23 cellular contexts compared by ENCODE assay signal in genomic region chrX:29922607-29923006, GRCh38.
DNase-seq lines count a peak whose midpoint lies in the region; ATAC-seq, FAIRE-seq and TF ChIP-seq lines count a peak whose summit lies in the region.
"Had no signal": no experiment of that assay in that cellular context is flagged by ENCODE, and none has a peak within 500 bp of the region (broad histone marks: within the 10 kb centered on the region; RNA-seq: fewer than 3 reads in every experiment).

No MANE protein-coding gene starts in this region.

- SMC1A ChIA-PET in GM12878 (lab: Charles Lee; ENCODE audit: uncharacterized antibody, unreplicated experiment) = no interaction called here

- H3K36me3 ChIP-seq in OCI-LY3 (replicated peaks; ENCODE audit: low read depth, low read length) (peaks cover 3% of the 10 kb centered on the region), GM12878 (ENCODE audit: control insufficient read depth in 2 of 2, insufficient read depth in 2 of 2, low read length in 1 of 2) (no peaks in the 10 kb centered on the region), neural cell (ENCODE audit: insufficient read depth, low read length) (no peaks in the 10 kb centered on the region)
- H3K36me3 ChIP-seq: BE2C, BLaER1 had no signal

- 0% methylated on average over 1 of the region's 1 CpG for WGBS in GM12878 (ENCODE audit: insufficient coverage, insufficient replicate concordance, low lambda C conversion rate, missing lambda C conversion rate)

- no peaks in the 10 kb centered on the region for H3K79me2 ChIP-seq in OCI-LY3 (ENCODE audit: low read length)
- no peaks in the 10 kb centered on the region for H3K79me2 ChIP-seq in GM12878 (ENCODE audit: control insufficient read depth, insufficient read depth, low read length)
- no peaks in the 10 kb centered on the region for H3K79me2 ChIP-seq in neural cell (replicated peaks; ENCODE audit: insufficient read depth, low read length)

- no TSS peak for BruUV-seq in GM12878 (replicated peaks; lab: Mats Ljungman, UMichigan)

- TF ChIP-seq EP300 in GM12878 (IDR thresholded peaks at IDR 0.05; ENCODE audit: borderline replicate concordance in 1 of 2, control insufficient read depth in 1 of 2, low read depth in 2 of 2, low read length in 2 of 2) = no peak
- peak; percentile 74 for TF ChIP-seq EP300 in neural cell (conservative IDR thresholded peaks at IDR 0.05; ENCODE audit: poor library complexity, severe bottlenecking)

- POLR2A ChIA-PET in GM12878 (lab: Charles Lee) = interaction anchor here (0.6 kb wide), 1 partner anchor 25 kb away, joined by 4 read pairs; no protein-coding TSS in a partner anchor

- H3K9ac ChIP-seq in OCI-LY3 (ENCODE audit: low read length) = no peak overlapping the region
- no peak overlapping the region for H3K9ac ChIP-seq in GM12878 (ENCODE audit: control insufficient read depth, insufficient read depth, low read length)
- H3K9ac ChIP-seq in neural cell (ENCODE audit: low read length) = no peak overlapping the region
- H3K9ac ChIP-seq: BLaER1 had no signal

- no peak overlapping the region; the same call in 1 of the 2 replicates for H3K4me3 ChIP-seq in OCI-LY3 (ENCODE audit: low read length)
- H3K4me3 ChIP-seq in GM12878 = no peak overlapping the region
- no peak overlapping the region for H3K4me3 ChIP-seq in neural cell (ENCODE audit: low read length)
- H3K4me3 ChIP-seq: BLaER1 had no signal

- peak; percentile 24; the same call in 1 of the 3 replicates for ATAC-seq in GM12878
- no peak for ATAC-seq in left ventricle myocardium superior

- H3K4me2 ChIP-seq in OCI-LY3 (ENCODE audit: low read length) (peak overlapping the region; percentile 63), GM12878 (ENCODE audit: control insufficient read depth, insufficient read depth) (no peak overlapping the region), neural cell (ENCODE audit: low read length) (no peak overlapping the region)
- H3K4me2 ChIP-seq: BLaER1 had no signal

- TF ChIP-seq POLR2A in GM12878 (IDR thresholded peaks at IDR 0.05; ENCODE audit: low read depth, low read length) = no peak

- H2AFZ ChIP-seq in OCI-LY3 (ENCODE audit: low read depth, low read length) (no peak overlapping the region), GM12878 (ENCODE audit: control insufficient read depth, low read depth, low read length) (no peak overlapping the region), neural cell (ENCODE audit: low read depth, low read length) (no peak overlapping the region)

- no peaks in the 10 kb centered on the region for H3K9me3 ChIP-seq in OCI-LY3 (ENCODE audit: insufficient read depth, low read length)
- H3K9me3 ChIP-seq in GM12878 (replicated peaks; ENCODE audit: control insufficient read depth, insufficient read depth, low read length) = no peaks in the 10 kb centered on the region
- H3K9me3 ChIP-seq in neural cell (ENCODE audit: low read length) = no peaks in the 10 kb centered on the region
- H3K9me3 ChIP-seq: BE2C, BLaER1 had no signal

- CTCF ChIA-PET in GM12878 (lab: Yijun Ruan, JAX) = no interaction called here

- RAD21 ChIA-PET in GM12878 (lab: Charles Lee; ENCODE audit: unreplicated experiment) = no interaction called here

- no peaks in the 10 kb centered on the region for H4K20me1 ChIP-seq in OCI-LY3 (ENCODE audit: insufficient read depth, low read length)
- no peaks in the 10 kb centered on the region for H4K20me1 ChIP-seq in GM12878 (ENCODE audit: control insufficient read depth, insufficient read depth)
- H4K20me1 ChIP-seq in neural cell (ENCODE audit: insufficient read depth) = no peaks in the 10 kb centered on the region
- H4K20me1 ChIP-seq: BLaER1 had no signal

- in situ Hi-C loops in GM12878 (cut with MboI) = no loop called here

- intact Hi-C loops in GM12878 (cut with micrococcal nuclease; ENCODE audit: unreplicated experiment) = no loop called here
- intact Hi-C loops in left ventricle myocardium superior (cut with micrococcal nuclease) = no loop called here

- TF ChIP-seq RAD21 in GM12878 (IDR thresholded peaks at IDR 0.05; ENCODE audit: insufficient read depth, low read depth, low read length) (no peak), neural cell (conservative IDR thresholded peaks at IDR 0.05) (no peak)

- no peak for FAIRE-seq in GM12878 (lab: Jason Lieb, UNC)
- FAIRE-seq: A204.1, GM12891 had no signal

- H3K27ac ChIP-seq in OCI-LY3 (ENCODE audit: low read length) (peak overlapping the region; percentile 60), GM12878 (ENCODE audit: control insufficient read depth, insufficient read depth) (no peak overlapping the region), neural cell (ENCODE audit: low read length) (no peak overlapping the region)
- H3K27ac ChIP-seq: BLaER1 had no signal

- H3F3A ChIP-seq in neural cell (ENCODE audit: insufficient read depth, low read length, poor library complexity, severe bottlenecking) = no peaks in the 10 kb centered on the region

- no peaks in the 10 kb centered on the region for H3K9me2 ChIP-seq in neural cell (ENCODE audit: insufficient read depth, low read length)

- no peak for TF ChIP-seq CTCF in OCI-LY3 (IDR thresholded peaks at IDR 0.05; ENCODE audit: low read depth, low read length)
- no peak for TF ChIP-seq CTCF in GM12878 (IDR thresholded peaks at IDR 0.05 in 2 of 3, conservative IDR thresholded peaks at IDR 0.05 in 1 of 3; ENCODE audit: control insufficient read depth in 2 of 3, extremely low read depth in 1 of 3, insufficient read depth in 1 of 3, low read depth in 3 of 3, low read length in 3 of 3)
- no peak for TF ChIP-seq CTCF in neural cell (IDR thresholded peaks at IDR 0.05; ENCODE audit: poor library complexity, severe bottlenecking)

- H3K27me3 ChIP-seq in OCI-LY3 (ENCODE audit: low read depth, low read length) (no peaks in the 10 kb centered on the region), GM12878 (replicated peaks in 1 of 2; ENCODE audit: control insufficient read depth in 2 of 2, insufficient read depth in 2 of 2, low read length in 1 of 2) (no peaks in the 10 kb centered on the region), neural cell (ENCODE audit: insufficient read depth, low read depth, low read length) (no peaks in the 10 kb centered on the region)
- H3K27me3 ChIP-seq: BE2C, BLaER1 had no signal

- H3K4me1 ChIP-seq in OCI-LY3 (ENCODE audit: low read length) (peaks cover 18% of the 10 kb centered on the region), GM12878 (ENCODE audit: control insufficient read depth, insufficient read depth, low read length) (no peaks in the 10 kb centered on the region)
- H3K4me1 ChIP-seq: BE2C, BLaER1 had no signal

- DNase-seq in GM12878 (ENCODE audit: low read depth, low spot score) = no peak
- DNase-seq in hepatic stellate cell (ENCODE audit: low spot score) = no peak
- DNase-seq in NCI-H510A (lab: John Stamatoyannopoulos, UW) = no peak
- no peak for DNase-seq in left ventricle myocardium superior
- DNase-seq: 8988T; ACHN; BE2C; C1 segment of cervical spinal cord; CD4-positive, alpha-beta memory T cell; CD4-positive, CD25-positive, alpha-beta regulatory T cell; CD8-positive, alpha-beta memory T cell; COR-L47; DMS 273 treated with DMSO at 0.1 percent for 48 hours; DMS153; DMS79; DND-41; EL; GDM1 had no signal

TF ChIP-seq in GM12878, 131 proteins besides CTCF, POLR2A, EP300 and RAD21 (continues in another document):
- TF ChIP-seq PML (IDR thresholded peaks at IDR 0.05; ENCODE audit: low read length) = no peak
- TF ChIP-seq FOXM1 (IDR thresholded peaks at IDR 0.05; ENCODE audit: low read depth, low read length) = peak; percentile 28; the same call in 1 of the 2 replicates
- peak; percentile 83 for TF ChIP-seq JUNB (IDR thresholded peaks at IDR 0.05)
- TF ChIP-seq BACH1 (IDR thresholded peaks at IDR 0.05; ENCODE audit: borderline replicate concordance) = no peak
- TF ChIP-seq BCL11A (IDR thresholded peaks at IDR 0.05; ENCODE audit: low read depth, low read length) = 0 out of 2 replicates have a peak, but pooled peaks have one; percentile 6
- TF ChIP-seq SPI1 (IDR thresholded peaks at IDR 0.05; ENCODE audit: borderline replicate concordance, insufficient read depth, low read depth, low read length) = 0 out of 2 replicates have a peak, but pooled peaks have one; percentile 18
- TF ChIP-seq NFIC (IDR thresholded peaks at IDR 0.05; ENCODE audit: low read depth, low read length) = peak; percentile 74; the same call in 1 of the 2 replicates
- TF ChIP-seq CREM (IDR thresholded peaks at IDR 0.05; ENCODE audit: low read depth) = peak; percentile 39; the same call in 1 of the 2 replicates

TF ChIP-seq in neural cell, 6 proteins besides CTCF, POLR2A, EP300 and RAD21:
- TF ChIP-seq TAF1 (IDR thresholded peaks at IDR 0.05; ENCODE audit: low read depth) = no peak
- no peak for TF ChIP-seq MXI1 (conservative IDR thresholded peaks at IDR 0.05; ENCODE audit: poor library complexity, severe bottlenecking)
- no peak for TF ChIP-seq SMC3 (conservative IDR thresholded peaks at IDR 0.05; ENCODE audit: poor library complexity)
- no peak for TF ChIP-seq REST (IDR thresholded peaks at IDR 0.05; ENCODE audit: borderline replicate concordance)
- TF ChIP-seq EZH2 (IDR thresholded peaks at IDR 0.05; ENCODE audit: borderline replicate concordance, insufficient read depth, low read length, poor library complexity, severe bottlenecking) = no peak
- TF ChIP-seq POLR2AphosphoS5 (IDR thresholded peaks at IDR 0.05) = no peak
